Comparison of ENCODE assay signal across 2 cellular contexts in the genomic region with DNA sequence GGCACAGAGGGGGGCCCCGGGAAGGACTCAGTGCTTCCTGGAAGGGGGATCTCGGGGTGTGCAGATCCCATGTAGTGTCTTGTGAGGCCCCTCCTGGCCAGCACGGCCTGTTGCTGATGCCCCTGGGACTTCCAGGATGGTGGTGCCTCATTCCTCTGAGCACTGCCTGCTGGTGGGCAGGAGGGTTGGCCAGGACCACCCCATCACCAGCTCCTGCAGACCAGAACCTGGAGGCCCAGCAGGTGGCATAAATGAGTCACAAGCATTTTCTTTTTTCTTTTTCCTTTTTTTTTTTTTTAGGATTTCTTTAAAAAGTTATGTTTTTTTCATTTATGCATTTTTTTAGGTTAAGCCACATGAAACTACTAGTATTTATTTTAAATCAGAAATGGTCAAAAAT.
TF ChIP-seq lines count a peak whose summit lies in the region.

No MANE protein-coding gene starts in this region.

TF ChIP-seq in HEK293, 187 proteins besides CTCF, POLR2A, EP300 and RAD21:
- TF ChIP-seq, protein P1, sequence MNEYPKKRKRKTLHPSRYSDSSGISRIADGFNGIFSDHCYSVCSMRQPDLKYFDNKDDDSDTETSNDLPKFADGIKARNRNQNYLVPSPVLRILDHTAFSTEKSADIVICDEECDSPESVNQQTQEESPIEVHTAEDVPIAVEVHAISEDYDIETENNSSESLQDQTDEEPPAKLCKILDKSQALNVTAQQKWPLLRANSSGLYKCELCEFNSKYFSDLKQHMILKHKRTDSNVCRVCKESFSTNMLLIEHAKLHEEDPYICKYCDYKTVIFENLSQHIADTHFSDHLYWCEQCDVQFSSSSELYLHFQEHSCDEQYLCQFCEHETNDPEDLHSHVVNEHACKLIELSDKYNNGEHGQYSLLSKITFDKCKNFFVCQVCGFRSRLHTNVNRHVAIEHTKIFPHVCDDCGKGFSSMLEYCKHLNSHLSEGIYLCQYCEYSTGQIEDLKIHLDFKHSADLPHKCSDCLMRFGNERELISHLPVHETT (tag by site-specific recombination; IDR thresholded peaks at IDR 0.05): no peak
- TF ChIP-seq GLIS2 (tag by site-specific recombination; IDR thresholded peaks at IDR 0.05) (peak; percentile 45; the same call in 1 of the 2 replicates), ZIC2 (tag by site-specific recombination; IDR thresholded peaks at IDR 0.05) (peak; percentile 44), ZNF621 (tag by site-specific recombination; IDR thresholded peaks at IDR 0.05) (no peak)

TF ChIP-seq in K562, 482 proteins besides CTCF, POLR2A, EP300 and RAD21:
- TF ChIP-seq BRD4 (IDR thresholded peaks at IDR 0.05): no peak
- 0 out of 2 replicates have a peak, but pooled peaks have one; percentile 23 for TF ChIP-seq ZBTB7A (IDR thresholded peaks at IDR 0.05; ENCODE audit: borderline replicate concordance, control insufficient read depth, low read depth, low read length)
- peak; percentile 82 for TF ChIP-seq ZNF384 (IDR thresholded peaks at IDR 0.05; ENCODE audit: low read depth, low read length)
